8 cellular contexts compared by ENCODE assay signal in genomic region chr3:4493931-4494806, GRCh38. TPM values are rescaled to one million over a fixed set of nuclear protein-coding genes. Genes with fewer than 3 reads are reported as not detected.
A peak's percentile ranks its signal among the peaks of the same experiment; 100 is the strongest.
DNase-seq lines count a peak whose midpoint lies in the region; ATAC-seq and TF ChIP-seq lines count a peak whose summit lies in the region.

No MANE protein-coding gene starts in this region.

- H3K27ac ChIP-seq in Karpas-422 (ENCODE audit: low read length) (no peak overlapping the region), left ventricle myocardium inferior (replicated peaks) (peak overlapping the region; percentile 95), psoas muscle (no peak overlapping the region)

- H3K9me2 ChIP-seq in Karpas-422 (replicated peaks; ENCODE audit: insufficient read depth, low read length) = no peaks in the 10 kb centered on the region

- 10 to 13% (median 12%) methylated on average over 28 of the region's 28 CpGs for WGBS in psoas muscle, 3 donors

- peak overlapping the region; percentile 76 for H3K9ac ChIP-seq in Karpas-422 (ENCODE audit: low read length)

- H3K4me3 Mint-ChIP-seq in activated naive CD4-positive, alpha-beta T cell treated with anti-CD3 and anti-CD28 coated beads, Interleukin-2, amount 50 U/mL, for 24 hours = peak overlapping the region; percentile 97

- intact Hi-C loops in left ventricle myocardium inferior (cut with micrococcal nuclease) (loop anchor here (10.0 kb wide), 2 partner anchors 91 to 139 kb away; no protein-coding TSS in a partner anchor), psoas muscle (cut with DNase I) (loop anchor here (2.0 to 10.0 kb wide), 3 partner anchors 27 to 139 kb away; partner anchors contain the start of gene SUMF1 (in 1 of the 2))

- no peaks in the 10 kb centered on the region for H4K20me1 ChIP-seq in Karpas-422 (ENCODE audit: insufficient read depth, low read depth, low read length)

- H2AFZ ChIP-seq in Karpas-422 (ENCODE audit: low read length) = peak overlapping the region; percentile 87

- no peaks in the 10 kb centered on the region for H3K9me3 ChIP-seq in Karpas-422 (ENCODE audit: low read length)
- H3K9me3 ChIP-seq in left ventricle myocardium inferior (replicated peaks) = no peaks in the 10 kb centered on the region
- H3K9me3 ChIP-seq in psoas muscle = no peaks in the 10 kb centered on the region

- H3K4me1 ChIP-seq in Karpas-422 (ENCODE audit: low read length) = peaks cover 33% of the 10 kb centered on the region
- H3K4me1 ChIP-seq in left ventricle myocardium inferior = peaks cover 69% of the 10 kb centered on the region
- peaks cover 13% of the 10 kb centered on the region for H3K4me1 ChIP-seq in psoas muscle

- peak overlapping the region; percentile 94 for H3K4me2 ChIP-seq in Karpas-422 (ENCODE audit: low read depth, low read length, poor library complexity, severe bottlenecking)

- H3K9me3 Mint-ChIP-seq in activated naive CD4-positive, alpha-beta T cell treated with anti-CD3 and anti-CD28 coated beads, Interleukin-2, amount 50 U/mL, for 24 hours = no peaks in the 10 kb centered on the region

- H3K36me3 Mint-ChIP-seq in activated naive CD4-positive, alpha-beta T cell treated with anti-CD3 and anti-CD28 coated beads, Interleukin-2, amount 50 U/mL, for 24 hours = peaks cover 7% of the 10 kb centered on the region

- H3K79me2 ChIP-seq in Karpas-422 (ENCODE audit: low read length) = no peaks in the 10 kb centered on the region

- no peaks in the 10 kb centered on the region for H3K36me3 ChIP-seq in Karpas-422 (ENCODE audit: insufficient read depth, low read length)
- H3K36me3 ChIP-seq in left ventricle myocardium inferior = peaks cover 8% of the 10 kb centered on the region
- H3K36me3 ChIP-seq in psoas muscle (ENCODE audit: insufficient read depth in 1 of 2, low read depth in 1 of 2) = no peaks in the 10 kb centered on the region

- no peak for TF ChIP-seq CTCF in left ventricle myocardium inferior (IDR thresholded peaks at IDR 0.05; ENCODE audit: borderline replicate concordance)
- no peak for TF ChIP-seq CTCF in psoas muscle (IDR thresholded peaks at IDR 0.05)

- no peaks in the 10 kb centered on the region for H3K27me3 Mint-ChIP-seq in activated naive CD4-positive, alpha-beta T cell treated with anti-CD3 and anti-CD28 coated beads, Interleukin-2, amount 50 U/mL, for 24 hours

- DNase-seq in COLO668 (lab: John Stamatoyannopoulos, UW; ENCODE audit: unreplicated experiment) (peak; percentile 1), Karpas-422 (peak; percentile 62), left ventricle myocardium inferior (peak; percentile 20), psoas muscle (no peak), middle frontal gyrus (ENCODE audit: extremely low spot score, low spot score) (no peak)

- no peaks in the 10 kb centered on the region for H3K27me3 ChIP-seq in Karpas-422 (ENCODE audit: low read length)
- no peaks in the 10 kb centered on the region for H3K27me3 ChIP-seq in left ventricle myocardium inferior (ENCODE audit: low read depth)
- no peaks in the 10 kb centered on the region for H3K27me3 ChIP-seq in psoas muscle (ENCODE audit: insufficient read depth in 3 of 3, low read length in 2 of 3)

- peaks cover 49% of the 10 kb centered on the region for H3K4me1 Mint-ChIP-seq in activated naive CD4-positive, alpha-beta T cell treated with anti-CD3 and anti-CD28 coated beads, Interleukin-2, amount 50 U/mL, for 24 hours

- ATAC-seq in psoas muscle (no peak), HG03565 (IDR thresholded peaks at IDR 0.05; ENCODE audit: unreplicated experiment) (no peak), GM21723 (IDR thresholded peaks at IDR 0.05; ENCODE audit: unreplicated experiment) (no peak)

- H3K4me3 ChIP-seq in Karpas-422 (ENCODE audit: low read length) = peak overlapping the region; percentile 84
- H3K4me3 ChIP-seq in left ventricle myocardium inferior = peak overlapping the region; percentile 98
- H3K4me3 ChIP-seq in psoas muscle = peak overlapping the region; percentile 72

- peak overlapping the region; percentile 91 for H3K27ac Mint-ChIP-seq in activated naive CD4-positive, alpha-beta T cell treated with anti-CD3 and anti-CD28 coated beads, Interleukin-2, amount 50 U/mL, for 24 hours

RNA-seq across cellular contexts. Expression of gene ITPR1, which starts 1.0 kb away (rescaled TPM):
- total RNA-seq in Karpas-422 (2014; rRNA removed; shearing (Covaris generic); ENCODE audit: low replicate concordance) = 18.2 and 22.2 TPM in 2 replicates
- total RNA-seq in left ventricle myocardium inferior (29.0 TPM), psoas muscle (1 to 10 TPM; 6.2 to 9.2 (median 8.3) TPM)
- polyA plus RNA-seq in psoas muscle = 1 to 10 TPM; 4.4 to 9.2 (median 9.0) TPM

RNA-seq across cellular contexts. Expression of gene SUMF1, which starts 27.1 kb away (rescaled TPM):
- 9.4 and 13.5 TPM in 2 replicates for total RNA-seq in Karpas-422 (2014; rRNA removed; shearing (Covaris generic); ENCODE audit: low replicate concordance)
- 8.6 TPM for total RNA-seq in left ventricle myocardium inferior
- 1 to 10 TPM; 4.6 to 6.4 (median 5.1) TPM for total RNA-seq in psoas muscle
- polyA plus RNA-seq in psoas muscle = 1 to 10 TPM; 3.0 to 7.6 (median 5.0) TPM

Comparison
In these comparisons a context has a peak if more than half of its experiments do, and no peak if none do; other contexts are left out.
1. DNase-seq: peak in COLO668 (single experiment), Karpas-422 (single experiment) and left ventricle myocardium inferior (single experiment); none in psoas muscle (0 of 2) and middle frontal gyrus (single experiment).
2. Peak in every context shown above with its lines, with median percentiles within 50 percentile points of each other: H3K4me3 ChIP-seq.